In genomic region chr1:100443739-100444571, GRCh38 we compare ENCODE assay signal across 8 cellular contexts.
DNase-seq lines count a peak whose midpoint lies in the region; ATAC-seq and TF ChIP-seq lines count a peak whose summit lies in the region.

No MANE protein-coding gene starts in this region.

- peak overlapping the region; percentile 95 for H3K27ac Mint-ChIP-seq in T-helper 17 cell

- intact Hi-C loops in left ventricle myocardium inferior (cut with micrococcal nuclease), result loop anchor here (10.0 kb wide), 1 partner anchor 89 kb away; the partner anchor contains the start of gene CDC14A

- H3K27ac ChIP-seq in left ventricle myocardium inferior (replicated peaks), result peak overlapping the region; percentile 39
- peak overlapping the region in 3 of 4 donors; percentile 57 to 62 (median 58) for H3K27ac ChIP-seq in upper lobe of left lung
- no peak overlapping the region for H3K27ac ChIP-seq in substantia nigra (ENCODE audit: low read depth, low read length, poor library complexity, severe bottlenecking)

- no peaks in the 10 kb centered on the region for H3K27me3 Mint-ChIP-seq in T-helper 17 cell

- no peak for TF ChIP-seq EP300 in upper lobe of left lung (IDR thresholded peaks at IDR 0.05)

- no peak for DNase-seq in T-helper 17 cell
- DNase-seq in left ventricle myocardium inferior, result no peak
- DNase-seq in upper lobe of left lung, result no peak
- no peak for DNase-seq in substantia nigra (lab: John Stamatoyannopoulos, UW)
- DNase-seq in NCI-H187 treated with DMSO at 0.1 percent for 48 hours (lab: John Stamatoyannopoulos, UW), result no peak
- no peak for DNase-seq in Ammon's horn (ENCODE audit: low spot score)

- H3K4me3 ChIP-seq in left ventricle myocardium inferior (no peak overlapping the region), upper lobe of left lung (no peak overlapping the region)

- H3K4me1 ChIP-seq in left ventricle myocardium inferior, result peaks cover 37% of the 10 kb centered on the region
- H3K4me1 ChIP-seq in upper lobe of left lung, result peaks cover 15 to 35% (median 26%) of the 10 kb centered on the region in 4 donors

- peak in 2 of 4 donors; percentile 39 for TF ChIP-seq POLR2A in upper lobe of left lung (IDR thresholded peaks at IDR 0.05)

- H3K9me3 ChIP-seq in T-helper 17 cell (ENCODE audit: control insufficient read depth, low read length, poor library complexity, severe bottlenecking), result peaks cover 2% of the 10 kb centered on the region
- no peaks in the 10 kb centered on the region for H3K9me3 ChIP-seq in left ventricle myocardium inferior (replicated peaks)
- no peaks in the 10 kb centered on the region for H3K9me3 ChIP-seq in upper lobe of left lung

- H3K4me1 Mint-ChIP-seq in T-helper 17 cell, result peaks cover 54% of the 10 kb centered on the region

- peaks cover 2% of the 10 kb centered on the region for H3K36me3 Mint-ChIP-seq in T-helper 17 cell (ENCODE audit: low read depth)

- 63 to 64% methylated on average over 8 of the region's 8 CpGs for WGBS in upper lobe of left lung, 2 donors

- no peaks in the 10 kb centered on the region for H3K27me3 ChIP-seq in left ventricle myocardium inferior (ENCODE audit: low read depth)
- H3K27me3 ChIP-seq in upper lobe of left lung, result no peaks in the 10 kb centered on the region

- TF ChIP-seq CTCF in left ventricle myocardium inferior (IDR thresholded peaks at IDR 0.05; ENCODE audit: borderline replicate concordance) (no peak), upper lobe of left lung (IDR thresholded peaks at IDR 0.05) (no peak)

- ATAC-seq in GM18868 (IDR thresholded peaks at IDR 0.05; ENCODE audit: unreplicated experiment), result peak; percentile 74
- ATAC-seq in HG02642 (IDR thresholded peaks at IDR 0.05; ENCODE audit: poor library complexity, unreplicated experiment), result peak; percentile 85
- peak; percentile 13 for ATAC-seq in T-helper 17 cell
- peak in 1 of 2 donors; percentile 68 for ATAC-seq in upper lobe of left lung (ENCODE audit: low FRiP score in 2 of 2)

- H3K36me3 ChIP-seq in left ventricle myocardium inferior (no peaks in the 10 kb centered on the region), upper lobe of left lung (no peaks in the 10 kb centered on the region)

- H3K4me3 Mint-ChIP-seq in T-helper 17 cell, result peak overlapping the region; percentile 73
